ENCODE assay signal across 18 cellular contexts in the genomic region with DNA sequence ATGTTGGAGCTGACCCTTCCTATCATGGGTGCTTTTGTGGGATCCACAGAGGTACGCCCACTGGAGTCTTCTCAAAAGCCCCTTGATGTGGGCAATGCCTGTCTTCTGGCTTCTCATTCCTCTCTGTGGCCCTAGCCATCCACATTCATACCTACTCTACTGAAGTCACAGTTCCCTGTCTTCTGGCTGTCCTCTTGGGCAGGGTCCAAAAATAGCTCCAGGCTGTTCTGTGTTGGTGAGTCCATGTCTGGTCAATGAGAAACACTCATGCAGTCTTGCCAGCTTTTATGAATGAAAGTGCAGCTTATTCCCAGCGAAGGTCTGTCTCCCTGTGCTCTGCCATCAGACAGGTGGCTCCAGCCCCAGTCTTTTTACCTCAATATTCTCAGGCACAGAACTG.
"Had no signal": no experiment of that assay in that cellular context is flagged by ENCODE, and none has a peak within 500 bp of the region (broad histone marks: within the 10 kb centered on the region; RNA-seq: fewer than 3 reads in every experiment).

No MANE protein-coding gene starts in this region.

- H3K9me3 ChIP-seq: adrenal gland, breast epithelium, heart left ventricle, prostate gland, upper lobe of right lung had no signal

- H3K36me3 ChIP-seq: adrenal gland, breast epithelium, heart left ventricle, prostate gland, upper lobe of right lung had no signal

- H3K27me3 ChIP-seq: adrenal gland, breast epithelium, heart left ventricle, upper lobe of right lung had no signal

- H3K27me3 Mint-ChIP-seq: activated T-cell treated with anti-CD3 and anti-CD28 coated beads, Interleukin-2, amount 50 U/mL, for 24 hours; activated T-helper 17 cell treated with anti-CD3 and anti-CD28 coated beads, Interleukin-2, amount 50 U/mL, for 72 hours; naive thymus-derived CD8-positive, alpha-beta T cell had no signal

- H3K4me1 ChIP-seq: adrenal gland, breast epithelium, heart left ventricle, prostate gland, upper lobe of right lung had no signal

- H3K4me3 Mint-ChIP-seq: activated T-cell treated with anti-CD3 and anti-CD28 coated beads, Interleukin-2, amount 50 U/mL, for 24 hours; activated T-helper 17 cell treated with anti-CD3 and anti-CD28 coated beads, Interleukin-2, amount 50 U/mL, for 72 hours; naive thymus-derived CD8-positive, alpha-beta T cell; WTC11 had no signal

- H3K36me3 Mint-ChIP-seq: naive thymus-derived CD8-positive, alpha-beta T cell; WTC11 had no signal

- H3K27ac ChIP-seq: adrenal gland, breast epithelium, epithelial cell of prostate, heart left ventricle, prostate gland, upper lobe of right lung had no signal

- ATAC-seq: activated naive CD4-positive, alpha-beta T cell treated with anti-CD3 and anti-CD28 coated beads, Interleukin-2, amount 50 U/mL, for 72 hours; activated T-helper 17 cell treated with anti-CD3 and anti-CD28 coated beads, Interleukin-2, amount 50 U/mL, for 72 hours; naive thymus-derived CD8-positive, alpha-beta T cell; stimulated activated naive CD8-positive, alpha-beta T cell treated with anti-CD3 and anti-CD28 coated beads, Interleukin-15, Interleukin-2, amounts not matched to agents 100 U/mL and 50 U/mL, for 24 hours; upper lobe of right lung; WTC11 had no signal

- H3K4me3 ChIP-seq: adrenal gland, breast epithelium, heart left ventricle, lung, prostate gland, upper lobe of right lung had no signal

- H3K9me3 Mint-ChIP-seq: activated T-cell treated with anti-CD3 and anti-CD28 coated beads, Interleukin-2, amount 50 U/mL, for 24 hours; activated T-helper 17 cell treated with anti-CD3 and anti-CD28 coated beads, Interleukin-2, amount 50 U/mL, for 72 hours; naive thymus-derived CD8-positive, alpha-beta T cell; WTC11 had no signal

- H3K27ac Mint-ChIP-seq: activated naive CD4-positive, alpha-beta T cell treated with anti-CD3 and anti-CD28 coated beads, Interleukin-2, amount 50 U/mL, for 72 hours; activated T-cell treated with anti-CD3 and anti-CD28 coated beads, Interleukin-2, amount 50 U/mL, for 24 hours; activated T-helper 17 cell treated with anti-CD3 and anti-CD28 coated beads, Interleukin-2, amount 50 U/mL, for 72 hours; naive thymus-derived CD8-positive, alpha-beta T cell; WTC11 had no signal

- H3K4me1 Mint-ChIP-seq: activated T-helper 17 cell treated with anti-CD3 and anti-CD28 coated beads, Interleukin-2, amount 50 U/mL, for 72 hours; WTC11 had no signal

- DNase-seq: activated T-cell treated with anti-CD3 and anti-CD28 coated beads, Interleukin-2, amount 50 U/mL, for 24 hours; adrenal gland; cerebellar nuclear complex; islet precursor cell; left colon; naive thymus-derived CD8-positive, alpha-beta T cell; stimulated activated CD4-positive, alpha-beta T cell treated with anti-CD3 and anti-CD28 coated beads, Interleukin-4, amount 100 ng/mL, for 24 hours; stimulated activated naive CD8-positive, alpha-beta T cell treated with anti-CD3 and anti-CD28 coated beads, Interleukin-15, Interleukin-2, amounts not matched to agents 100 U/mL and 50 U/mL, for 24 hours; T-helper 9 cell; upper lobe of right lung had no signal
